Comparison of ENCODE assay signal across 2 cellular contexts in the genomic region with DNA sequence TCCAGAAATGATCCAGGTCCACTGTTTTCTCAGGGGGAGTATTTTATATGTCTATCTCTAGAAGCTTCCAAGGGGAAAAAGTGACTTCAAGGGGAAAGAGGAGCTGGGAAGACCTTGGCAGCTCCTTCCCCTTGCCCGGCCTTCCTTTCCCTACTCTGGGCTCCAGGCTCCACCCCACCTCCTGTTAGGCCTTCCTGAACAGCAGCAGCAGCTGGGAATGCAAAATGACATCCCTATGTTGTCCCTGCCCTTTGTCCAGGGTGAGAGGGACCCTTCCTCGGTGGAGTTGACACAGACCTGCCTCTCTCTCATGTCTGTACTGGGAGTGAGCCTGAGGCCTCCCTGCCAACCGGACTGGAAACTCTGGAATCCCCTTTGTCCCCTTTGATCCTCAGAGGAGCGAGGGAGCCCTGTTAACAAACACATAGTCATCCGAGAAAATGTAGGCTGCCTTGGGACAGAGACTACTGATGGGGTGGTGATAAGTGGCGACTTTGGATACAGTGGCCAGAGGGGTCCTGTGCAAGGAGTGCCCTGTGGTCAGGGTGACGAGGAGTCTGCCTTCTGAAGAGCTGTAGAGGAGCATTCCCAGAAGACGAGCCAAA.
TF ChIP-seq lines count a peak whose summit lies in the region.

No MANE protein-coding gene starts in this region.

TF ChIP-seq in A549, 52 proteins besides CTCF, POLR2A, EP300 and RAD21 (continued from another document):
- TF ChIP-seq HMGXB4 (CRISPR knock-in tag; IDR thresholded peaks at IDR 0.05; ENCODE audit: borderline replicate concordance) (no peak), ZSCAN20 (CRISPR knock-in tag; IDR thresholded peaks at IDR 0.05) (no peak), TP53 (CRISPR knock-in tag; IDR thresholded peaks at IDR 0.05) (0 out of 2 replicates have a peak, but pooled peaks have one; percentile 31), CBX2 (IDR thresholded peaks at IDR 0.05; ENCODE audit: borderline replicate concordance, low read depth) (no peak), ELK1 (IDR thresholded peaks at IDR 0.05; ENCODE audit: low read depth, low read length) (no peak)

TF ChIP-seq in endothelial cell of umbilical vein, 7 proteins besides CTCF, POLR2A, EP300 and RAD21 (continued from another document):
- TF ChIP-seq MAX (IDR thresholded peaks at IDR 0.05; ENCODE audit: insufficient read depth, insufficient read length), result no peak
- TF ChIP-seq GATA2 (IDR thresholded peaks at IDR 0.05; ENCODE audit: insufficient read depth, insufficient read length, low read depth, low read length), result no peak
- TF ChIP-seq FOS (IDR thresholded peaks at IDR 0.05; ENCODE audit: borderline replicate concordance, insufficient read depth, low read length), result no peak
- no peak for TF ChIP-seq EZH2 (IDR thresholded peaks at IDR 0.05; ENCODE audit: borderline replicate concordance, low read depth, low read length, severe bottlenecking)
